12 cellular contexts compared by ENCODE assay signal in the genomic region with DNA sequence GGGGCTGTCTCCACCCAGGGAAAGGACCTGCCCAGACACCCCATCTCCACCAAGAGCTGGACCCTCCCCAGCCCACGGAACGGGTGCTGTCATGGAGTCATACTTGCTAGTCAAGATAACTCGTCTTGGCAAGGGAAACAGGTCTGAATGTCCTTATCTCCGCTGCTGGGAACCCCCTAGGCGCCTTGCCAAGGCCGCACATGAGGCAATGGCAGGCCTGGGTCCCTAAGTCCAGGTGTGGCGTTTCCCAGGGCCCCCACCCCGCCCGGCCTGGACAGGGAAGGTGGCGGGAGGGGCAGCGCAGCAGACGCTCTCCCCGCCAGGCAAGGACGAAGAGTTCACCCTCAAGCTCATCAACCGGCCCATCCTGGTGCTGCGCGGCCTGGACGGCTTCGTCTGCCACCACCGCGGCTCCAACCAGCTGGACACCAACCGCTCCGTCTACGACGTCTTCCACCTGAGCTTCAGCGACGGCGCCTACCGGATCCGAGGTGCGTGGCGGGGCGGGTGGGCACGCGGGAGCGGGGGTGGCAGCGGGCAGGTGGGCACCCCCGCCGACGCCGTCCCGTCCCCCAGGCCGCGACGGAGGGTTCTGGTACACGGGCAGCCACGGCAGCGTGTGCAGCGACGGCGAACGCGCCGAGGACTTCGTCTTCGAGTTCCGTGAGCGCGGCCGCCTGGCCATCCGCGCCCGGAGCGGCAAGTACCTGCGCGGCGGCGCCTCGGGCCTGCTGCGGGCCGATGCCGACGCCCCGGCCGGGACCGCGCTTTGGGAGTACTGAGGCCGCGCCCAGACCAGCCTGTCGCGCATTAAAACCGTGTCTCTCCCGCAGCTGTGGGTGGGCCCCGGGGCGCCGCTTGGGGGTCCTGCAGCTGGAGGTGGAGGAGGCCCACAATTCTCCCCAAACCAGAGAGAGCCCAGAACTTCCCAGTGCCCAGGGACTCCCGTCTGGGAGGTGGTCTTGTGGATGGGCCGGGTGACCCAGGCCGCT. TPM values are rescaled to one million over a fixed set of nuclear protein-coding genes. Genes with fewer than 3 reads are reported as not detected.
A peak's percentile ranks its signal among the peaks of the same experiment; 100 is the strongest.
DNase-seq lines count a peak whose midpoint lies in the region; ATAC-seq and TF ChIP-seq lines count a peak whose summit lies in the region.
"Had no signal": no experiment of that assay in that cellular context is flagged by ENCODE, and none has a peak within 500 bp of the region (broad histone marks: within the 10 kb centered on the region; RNA-seq: fewer than 3 reads in every experiment).

No MANE protein-coding gene starts in this region.

- peaks cover 29% of the 10 kb centered on the region for H3K27me3 ChIP-seq in suprapubic skin
- H3K27me3 ChIP-seq: vagina had no signal

- no peaks in the 10 kb centered on the region for H3K9me3 ChIP-seq in suprapubic skin
- H3K9me3 ChIP-seq: vagina had no signal

- TF ChIP-seq EP300 in suprapubic skin (IDR thresholded peaks at IDR 0.05) = no peak

- no peak for TF ChIP-seq POLR2A in suprapubic skin (IDR thresholded peaks at IDR 0.05)

- H3K4me3 ChIP-seq in suprapubic skin = peak overlapping the region; percentile 7
- H3K4me3 ChIP-seq: skin epidermis had no signal

- peaks cover 30% of the 10 kb centered on the region for H3K36me3 ChIP-seq in suprapubic skin

- intact Hi-C loops in Right ventricle myocardium inferior (cut with DNase I) (loop anchor here (5.0 kb wide), 1 partner anchor 284 kb away; no protein-coding TSS in a partner anchor), cardiac septum (cut with DNase I) (loop anchor here (5.0 kb wide), 1 partner anchor 284 kb away; no protein-coding TSS in a partner anchor)

- ATAC-seq in Right ventricle myocardium inferior = peak; percentile 11
- no peak for ATAC-seq in GM18502 (IDR thresholded peaks at IDR 0.05; ENCODE audit: poor library complexity, unreplicated experiment)

- no peak for TF ChIP-seq CTCF in suprapubic skin (IDR thresholded peaks at IDR 0.05)

- H3K27ac ChIP-seq in suprapubic skin = no peak overlapping the region
- H3K27ac ChIP-seq: skin epidermis, vagina had no signal

- H3K4me1 ChIP-seq in suprapubic skin = peaks cover 19% of the 10 kb centered on the region

- WGBS in suprapubic skin = 6% methylated on average over 31 of the region's 89 CpGs

- DNase-seq in Right ventricle myocardium inferior (ENCODE audit: missing footprints) = peak; percentile 62
- no peak for DNase-seq in cardiac septum (ENCODE audit: low spot score)
- DNase-seq in amniotic epithelial cell (ENCODE audit: low read depth) = peak; percentile 33
- DNase-seq in iPS-NIHi11 (ENCODE audit: low spot score) = peak; percentile 72
- no peak for DNase-seq in suprapubic skin (ENCODE audit: low spot score in 2 of 2)
- no peak for DNase-seq in dedifferentiated amniotic fluid mesenchymal stem cell (ENCODE audit: extremely low spot score)
- DNase-seq in NCI-H226 = no peak
- DNase-seq: NCI-H1417 treated with DMSO at 0.1 percent for 48 hours had no signal

RNA-seq across cellular contexts. Expression of a gene that starts 8.4 kb away (rescaled TPM):
- total RNA-seq in Right ventricle myocardium inferior = 0.19 TPM
- 1.1 TPM for total RNA-seq in cardiac septum
- total RNA-seq in suprapubic skin = 1 to 10 TPM in 3 of 4 donors, under 1 TPM in 1; 0.52 to 4.7 (median 3.3) TPM
- total RNA-seq: epithelial cell of proximal tubule had no signal

RNA-seq across cellular contexts. Expression of a gene that starts 15.6 kb away (rescaled TPM):
- total RNA-seq in Right ventricle myocardium inferior (14.8 TPM), cardiac septum (13.6 TPM), suprapubic skin (10 to 100 TPM; 33.0 to 44.2 (median 37.7) TPM)

RNA-seq across cellular contexts. Expression of a gene that starts 24.0 kb away (rescaled TPM):
- total RNA-seq in Right ventricle myocardium inferior (468 TPM), cardiac septum (634 TPM), suprapubic skin (1,000 to 10,000 TPM; 2,659 to 6,485 (median 4,163) TPM)

Comparison
In these comparisons a context has a peak if more than half of its experiments do, and no peak if none do; other contexts are left out.
1. DNase-seq: peak in Right ventricle myocardium inferior (single experiment), amniotic epithelial cell (single experiment) and iPS-NIHi11 (single experiment); none in cardiac septum (single experiment), suprapubic skin (0 of 2), dedifferentiated amniotic fluid mesenchymal stem cell (single experiment) and NCI-H226 (single experiment).